8 cellular contexts compared by ENCODE assay signal in the genomic region with DNA sequence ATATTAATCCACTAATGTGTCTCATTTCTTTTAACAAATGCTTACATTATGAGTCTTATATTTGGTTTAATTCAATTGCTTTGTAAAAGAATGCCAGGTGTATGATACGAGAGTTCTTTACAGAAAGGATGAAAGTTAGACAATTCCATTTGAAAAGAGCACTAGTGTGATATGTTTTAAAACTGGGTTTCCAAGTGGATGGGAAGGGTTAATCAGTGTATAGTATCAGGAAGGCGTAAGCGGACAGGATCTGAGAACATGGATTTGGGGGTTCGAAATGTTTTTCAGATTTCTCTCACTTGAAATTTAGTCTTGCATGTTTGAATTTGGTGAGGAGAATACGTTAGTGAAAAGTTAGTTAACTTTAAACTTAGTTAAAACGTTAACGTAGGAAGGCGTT. TPM values are rescaled to one million over a fixed set of nuclear protein-coding genes. Genes with fewer than 3 reads are reported as not detected.
DNase-seq lines count a peak whose midpoint lies in the region; ATAC-seq and TF ChIP-seq lines count a peak whose summit lies in the region.
"Had no signal": no experiment of that assay in that cellular context is flagged by ENCODE, and none has a peak within 500 bp of the region (broad histone marks: within the 10 kb centered on the region; RNA-seq: fewer than 3 reads in every experiment).

No MANE protein-coding gene starts in this region.

- H3K27ac ChIP-seq in colonic mucosa (peak overlapping the region; percentile 100), upper lobe of right lung (peak overlapping the region; percentile 99)
- H3K27ac ChIP-seq: WERI-Rb-1 had no signal

- H3K9me3 ChIP-seq in colonic mucosa, result no peaks in the 10 kb centered on the region
- no peaks in the 10 kb centered on the region for H3K9me3 ChIP-seq in mucosa of stomach (ENCODE audit: control insufficient read depth, low read length)
- H3K9me3 ChIP-seq in upper lobe of right lung, result no peaks in the 10 kb centered on the region

- H3K36me3 ChIP-seq in colonic mucosa, result no peaks in the 10 kb centered on the region
- H3K36me3 ChIP-seq in mucosa of stomach (ENCODE audit: control insufficient read depth, insufficient read depth, low read length), result peaks cover 3% of the 10 kb centered on the region
- peaks cover 16% of the 10 kb centered on the region for H3K36me3 ChIP-seq in upper lobe of right lung

- H3K4me3 ChIP-seq in LNCaP clone FGC (ENCODE audit: low read depth, low read length) (peak overlapping the region; percentile 84; the same call in 1 of the 2 replicates), colonic mucosa (peak overlapping the region; percentile 79), mucosa of stomach (ENCODE audit: low read length) (no peak overlapping the region), upper lobe of right lung (peak overlapping the region; percentile 89)

- no peaks in the 10 kb centered on the region for H3K27me3 ChIP-seq in colonic mucosa
- H3K27me3 ChIP-seq in mucosa of stomach (ENCODE audit: control insufficient read depth, insufficient read depth, low read length), result no peaks in the 10 kb centered on the region
- H3K27me3 ChIP-seq in upper lobe of right lung, result no peaks in the 10 kb centered on the region

- H3K4me1 ChIP-seq in colonic mucosa, result peaks cover 6% of the 10 kb centered on the region
- H3K4me1 ChIP-seq in mucosa of stomach (ENCODE audit: control insufficient read depth, insufficient read depth, low read length), result peaks cover 32% of the 10 kb centered on the region
- peaks cover 50% of the 10 kb centered on the region for H3K4me1 ChIP-seq in upper lobe of right lung

- DNase-seq in LNCaP clone FGC (ENCODE audit: low read depth) (no peak), colonic mucosa (no peak), upper lobe of right lung (no peak), NCI-H69 (lab: John Stamatoyannopoulos, UW) (no peak), SK-N-DZ (ENCODE audit: low spot score) (no peak)

- ATAC-seq in upper lobe of right lung (no peak), GM21825 (IDR thresholded peaks at IDR 0.05; ENCODE audit: unreplicated experiment) (no peak)

- TF ChIP-seq CTCF in LNCaP clone FGC (IDR thresholded peaks at IDR 0.05; ENCODE audit: control insufficient read depth, extremely low read depth, insufficient read depth) (no peak), colonic mucosa (IDR thresholded peaks at IDR 0.05) (no peak), upper lobe of right lung (IDR thresholded peaks at IDR 0.05) (no peak)

- intact Hi-C loops in colonic mucosa (cut with DNase I), result no loop called here
- intact Hi-C loops in upper lobe of right lung (cut with DNase I), result loop anchor here (10.0 kb wide), 1 partner anchor 112 kb away; no protein-coding TSS in a partner anchor

- H3K9ac ChIP-seq in colonic mucosa (ENCODE audit: low read depth in 2 of 2, low read length in 2 of 2) (peak overlapping the region in 1 of 2 donors; percentile 95), mucosa of stomach (ENCODE audit: low read length) (peak overlapping the region; percentile 83)

RNA-seq across cellular contexts. Expression of gene FOXO3, which starts 2.6 kb away (rescaled TPM):
- 10 to 100 TPM; 33.4 to 61.7 TPM for total RNA-seq in colonic mucosa
- 73.6 TPM for total RNA-seq in upper lobe of right lung
- 25.5 and 26.1 TPM in 2 replicates for polyA plus RNA-seq in SK-N-DZ (2014; cell fraction: cytosol; rRNA removed)
- 9.4 and 14.1 TPM in 2 replicates for polyA plus RNA-seq in SK-N-DZ (2014; cell fraction: nucleus; rRNA removed)
